Comparison of ENCODE assay signal across 8 cellular contexts in the genomic region with DNA sequence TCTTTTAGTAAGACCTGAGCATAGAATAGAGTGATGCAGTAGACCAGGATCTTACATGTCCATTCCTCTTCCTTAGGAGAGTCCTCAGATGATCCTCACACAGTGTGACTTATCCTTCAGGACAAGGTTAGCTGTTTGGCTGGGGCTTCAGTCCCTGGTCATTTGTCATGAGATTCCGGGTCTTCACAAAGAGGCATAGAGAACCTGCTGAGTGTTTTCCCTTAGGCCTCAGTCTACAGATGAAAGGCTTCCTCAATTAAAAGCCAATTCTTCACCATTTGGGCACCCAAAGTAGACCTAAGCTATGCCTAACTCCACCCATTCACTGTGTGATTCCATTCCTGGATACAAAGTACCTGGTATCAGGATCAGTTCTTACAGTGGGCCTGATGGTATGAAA.
"Had no signal": no experiment of that assay in that cellular context is flagged by ENCODE, and none has a peak within 500 bp of the region (broad histone marks: within the 10 kb centered on the region; RNA-seq: fewer than 3 reads in every experiment).

No MANE protein-coding gene starts in this region.

- H3K27ac Mint-ChIP-seq: HFFc6 had no signal

- H3K4me1 ChIP-seq: HAP-1 had no signal

- H3K9ac ChIP-seq: GM23248 had no signal

- H3K36me3 Mint-ChIP-seq: IgD-negative memory B cell had no signal

- H3K9me3 Mint-ChIP-seq: HFFc6 had no signal

- H3K27ac ChIP-seq: GM23248, HL-60 had no signal

- DNase-seq: GM23248, GOT3, H7, HFFc6 had no signal

- H2AFZ ChIP-seq: GM23248 had no signal

- H3K4me3 Mint-ChIP-seq: HFFc6, IgD-negative memory B cell had no signal

- FAIRE-seq: HepG2 had no signal

- H3K36me3 ChIP-seq: HAP-1 had no signal

- H3K9me3 ChIP-seq: HAP-1 had no signal

- H3K4me3 ChIP-seq: GM23248, HAP-1 had no signal
